15 cellular contexts compared by ENCODE assay signal in the genomic region with DNA sequence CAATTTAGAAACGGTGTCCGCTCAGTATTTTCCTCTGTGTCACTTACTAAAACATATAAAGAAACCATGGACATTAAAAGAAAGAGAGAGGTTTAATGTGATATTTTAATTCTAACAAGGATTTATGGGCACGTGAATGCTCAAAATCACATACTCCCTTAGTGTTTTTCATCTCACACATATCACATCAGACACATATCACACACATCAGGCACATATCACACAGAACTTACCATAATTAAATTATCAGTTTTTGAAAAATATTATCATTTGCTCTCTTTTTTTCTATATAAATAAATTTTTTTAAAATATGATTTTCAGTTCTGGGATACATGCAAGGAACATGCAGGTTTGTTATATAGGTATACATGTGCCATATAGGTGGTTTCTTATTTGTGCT. TPM values are rescaled to one million over a fixed set of nuclear protein-coding genes. Genes with fewer than 3 reads are reported as not detected.
DNase-seq lines count a peak whose midpoint lies in the region; ATAC-seq, FAIRE-seq and TF ChIP-seq lines count a peak whose summit lies in the region.
"Not testable (repeated sequence)": the region's sequence is repeated elsewhere in the genome, so short reads cannot be mapped to it uniquely, and the experiment has no call there.
"Had no signal": no experiment of that assay in that cellular context is flagged by ENCODE, and none has a peak within 500 bp of the region (broad histone marks: within the 10 kb centered on the region; RNA-seq: fewer than 3 reads in every experiment).

No MANE protein-coding gene starts in this region.

- intact Hi-C loops in K562 (cut with micrococcal nuclease): not testable (repeated sequence)

- not testable (repeated sequence) for H3K27ac ChIP-seq in K562 (ENCODE audit: extremely low read depth, low read depth, low read length); small intestine (ENCODE audit: low read depth in 1 of 2, low read length in 1 of 2)

- H2AFZ ChIP-seq in K562 (ENCODE audit: low read depth, low read length): not testable (repeated sequence)

- FAIRE-seq in H54 (lab: Jason Lieb, UNC) (peak; percentile 84), RCC 7860 (lab: Jason Lieb, UNC) (peak; percentile 57), frontal cortex (lab: Jason Lieb, UNC) (peak; percentile 81), small intestine (lab: Jason Lieb, UNC) (peak; percentile 96)
- FAIRE-seq in K562 (lab: Jason Lieb, UNC): not testable (repeated sequence)

- not testable (repeated sequence) for H3K4me1 ChIP-seq in K562 (replicated peaks in 1 of 2; ENCODE audit: control insufficient read depth in 2 of 2, insufficient read depth in 2 of 2, low read length in 2 of 2); small intestine (ENCODE audit: control insufficient read depth in 2 of 2, insufficient read depth in 1 of 2, low read depth in 1 of 2, low read length in 1 of 2)

- not testable (repeated sequence) for H3K79me2 ChIP-seq in K562 (ENCODE audit: control insufficient read depth, insufficient read depth, low read length)

- peak; percentile 56; the same call in 2 of the 3 replicates for ATAC-seq in K562

- H3K36me3 ChIP-seq in K562 (ENCODE audit: control insufficient read depth, insufficient read depth, low read length); small intestine (ENCODE audit: control insufficient read depth in 2 of 2, insufficient read depth in 2 of 2, low read length in 2 of 2): not testable (repeated sequence)

- not testable (repeated sequence) for H3K9me3 ChIP-seq in K562 (replicated peaks; ENCODE audit: control insufficient read depth, insufficient read depth, low read depth, low read length); small intestine (ENCODE audit: control insufficient read depth, low read depth)

- not testable (repeated sequence) for H3K27me3 ChIP-seq in K562 (ENCODE audit: control insufficient read depth in 2 of 2, insufficient read depth in 2 of 2, low read length in 2 of 2); small intestine (ENCODE audit: control insufficient read depth in 2 of 2, insufficient read depth in 2 of 2, low read length in 2 of 2)

- not testable (repeated sequence) for H3K4me3 ChIP-seq in K562; small intestine (ENCODE audit: low read depth in 1 of 2, low read length in 2 of 2)

- not testable (repeated sequence) for TF ChIP-seq POLR2A in H54 (IDR thresholded peaks at IDR 0.05; ENCODE audit: low read depth, low read length); K562 (conservative IDR thresholded peaks at IDR 0.05)

- DNase-seq in ACHN (peak; percentile 0), RCC 7860 (ENCODE audit: low spot score) (peak; percentile 3), medulla oblongata (ENCODE audit: extremely low spot score) (peak; percentile 1), small intestine (peak; percentile 0)
- DNase-seq in H54 (ENCODE audit: insufficient read length, low spot score); K562 (ENCODE audit: extremely low read depth in 1 of 4, low spot score in 3 of 4); frontal cortex (ENCODE audit: low spot score in 2 of 2): not testable (repeated sequence)

- H3K4me2 ChIP-seq in K562 (ENCODE audit: insufficient read depth, low read length): not testable (repeated sequence)

- H3K9me1 ChIP-seq in K562 (ENCODE audit: control insufficient read depth, insufficient read depth, low read length): not testable (repeated sequence)

- in situ Hi-C loops in ACHN (cut with HindIII; ENCODE audit: low pct_ligation_motif_present, low pct_unique_long_range_greater_than_20kb, low sequenced_read_pairs): not testable (repeated sequence)
- in situ Hi-C loops in K562 (cut with MboI): loop anchor here (25.0 kb wide), 1 partner anchor 133 kb away; no protein-coding TSS in a partner anchor

- H4K20me1 ChIP-seq in K562 (replicated peaks; ENCODE audit: control insufficient read depth, insufficient read depth, low read length): not testable (repeated sequence)

- POLR2A ChIA-PET in K562 (lab: Yijun Ruan, JAX): not testable (repeated sequence)

- TF ChIP-seq EP300 in K562 (IDR thresholded peaks at IDR 0.05; ENCODE audit: low read length): not testable (repeated sequence)

- H3K9ac ChIP-seq in K562 (ENCODE audit: insufficient read depth in 1 of 2, low read depth in 2 of 2, low read length in 2 of 2): not testable (repeated sequence)

- WGBS in K562 (ENCODE audit: insufficient coverage, low coverage, missing lambda C conversion rate): 35% methylated on average over 1 of the region's 3 CpGs
- WGBS in small intestine, 3 donors: 72 to 86% (median 84%) methylated on average over 1 of the region's 3 CpGs

- TF ChIP-seq CTCF in K562 (IDR thresholded peaks at IDR 0.05 in 2 of 3, conservative IDR thresholded peaks at IDR 0.05 in 1 of 3; ENCODE audit: insufficient read depth in 2 of 3, low read depth in 1 of 3, low read length in 3 of 3): not testable (repeated sequence)

- TF ChIP-seq RAD21 in K562 (CRISPR knock-in tag; conservative IDR thresholded peaks at IDR 0.05 in 1 of 2, IDR thresholded peaks at IDR 0.05 in 1 of 2): not testable (repeated sequence)

- CTCF ChIA-PET in K562 (lab: Yijun Ruan, JAX; ENCODE audit: low intra/inter-chr PET ratio): not testable (repeated sequence)

- not testable (repeated sequence) for BruUV-seq in K562 (replicated peaks; lab: Mats Ljungman, UMichigan)

RNA-seq across cellular contexts. Expression of gene GOLGA8F, which starts 42.0 kb away (rescaled TPM):
- not detected in 2 replicates for total RNA-seq in K562 (2011; cell fraction: chromatin; rRNA removed; ENCODE audit: low replicate concordance)
- 0.13 TPM in 1 of 2 replicates, not detected in the other for total RNA-seq in K562 (2011; cell fraction: nucleolus; rRNA removed)
- total RNA-seq in K562 (2011; cell fraction: nucleoplasm; rRNA removed): not detected in 2 replicates
- total RNA-seq in K562 (2014; rRNA removed) (not detected in 2 replicates), K562 (2014; rRNA removed; fragmentation: Illumina TruSeq; extraction: Trizol) (0.04 TPM in 1 of 2 replicates, not detected in the other), K562 (2015; rRNA removed; fragmentation: Illumina TruSeq; extraction: Trizol) (not detected in 2 replicates), K562 (2021) (not detected in 2 replicates), frontal cortex (not detected)
- polyA plus RNA-seq in K562 (2011; rRNA removed) (0.06 TPM in 1 of 2 replicates, not detected in the other), K562 (2014; fragmentation: Illumina TruSeq; extraction: Trizol) (not detected in 2 replicates), K562 (2014; fragmentation: Nextera tagmentation; extraction: Ambion mirVana) (not detected), K562 (2014; rRNA removed) (0.04 TPM in 1 of 2 replicates, not detected in the other), small intestine (not detected)
- polyA plus RNA-seq in K562 (2011; cell fraction: cytosol; rRNA removed): not detected in 2 replicates
- 0.10 TPM in 1 of 2 replicates, not detected in the other for polyA plus RNA-seq in K562 (2011; cell fraction: nucleus; rRNA removed)
- 0.14 TPM in 1 of 2 replicates, not detected in the other for polyA plus RNA-seq in K562 (2012)
- not detected in 2 replicates for polyA minus RNA-seq in K562 (2011; rRNA and poly(A)+ RNA removed)
- not detected in 2 replicates for polyA minus RNA-seq in K562 (2011; cell fraction: cytosol; rRNA and poly(A)+ RNA removed)
- polyA minus RNA-seq in K562 (2011; cell fraction: nucleus; rRNA and poly(A)+ RNA removed): not detected in 2 replicates
- total RNA-seq: CD4-positive, alpha-beta memory T cell; Daoy; GM12878; GM23248; HepG2; HT1080; PC-9 had no signal
- polyA plus RNA-seq: AG04450; CD4-positive, alpha-beta memory T cell; GM12878; HepG2 had no signal
